ENCODE assay signal across 27 cellular contexts in the genomic region with DNA sequence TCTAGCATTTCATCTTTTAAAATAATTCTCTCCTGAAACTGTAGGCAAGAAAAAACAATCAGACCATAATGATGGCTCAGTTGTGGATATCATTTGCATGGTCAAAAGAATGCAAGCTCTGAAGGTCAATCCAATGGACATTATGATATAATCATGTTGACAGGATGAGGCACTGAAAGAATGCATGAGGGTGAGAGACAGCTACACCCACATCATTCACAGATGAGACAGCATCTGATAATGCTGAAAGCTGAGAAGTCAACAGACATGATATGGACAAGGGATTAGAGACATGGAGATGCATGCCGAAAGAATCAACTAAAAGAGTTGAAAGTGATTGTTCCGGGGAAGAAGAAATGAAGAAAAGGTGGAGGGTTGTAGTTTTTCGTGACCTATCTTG.
DNase-seq lines count a peak whose midpoint lies in the region; ATAC-seq and TF ChIP-seq lines count a peak whose summit lies in the region.
"Had no signal": no experiment of that assay in that cellular context is flagged by ENCODE, and none has a peak within 500 bp of the region (broad histone marks: within the 10 kb centered on the region; RNA-seq: fewer than 3 reads in every experiment).

No MANE protein-coding gene starts in this region.

- H3K9ac ChIP-seq in PC-3 (ENCODE audit: low read length) = no peak overlapping the region
- no peak overlapping the region for H3K9ac ChIP-seq in trophoblast cell (ENCODE audit: low read length)
- H3K9ac ChIP-seq: BLaER1 treated with 17β-estradiol and CSF1 and Interleukin-3, amounts not matched to agents 10 nM and 100 nM had no signal

- H4K12ac ChIP-seq in trophoblast cell (ENCODE audit: low read depth, low read length) = no peak overlapping the region

- no peak overlapping the region for H2BK12ac ChIP-seq in trophoblast cell (ENCODE audit: low read length)

- POLR2A ChIA-PET in PC-3 (lab: Charles Lee; ENCODE audit: unreplicated experiment) = no interaction called here

- H3K27me3 ChIP-seq in PC-3 (ENCODE audit: low read length) = no peaks in the 10 kb centered on the region
- no peaks in the 10 kb centered on the region for H3K27me3 ChIP-seq in trophoblast cell (ENCODE audit: insufficient read depth, low read length)
- H3K27me3 ChIP-seq: BLaER1 treated with 17β-estradiol and CSF1 and Interleukin-3, amounts not matched to agents 10 nM and 100 nM; right lobe of liver; transverse colon had no signal

- peak overlapping the region; percentile 33 for H3K4me3 ChIP-seq in GM12865 (ENCODE audit: low read depth, low read length)
- no peak overlapping the region for H3K4me3 ChIP-seq in PC-3 (ENCODE audit: low read length)
- no peak overlapping the region for H3K4me3 ChIP-seq in trophoblast cell (ENCODE audit: low read depth, low read length)
- H3K4me3 ChIP-seq: BLaER1 treated with 17β-estradiol and CSF1 and Interleukin-3, amounts not matched to agents 10 nM and 100 nM; right lobe of liver; transverse colon had no signal

- BruUV-seq in PC-3 (replicated peaks; lab: Mats Ljungman, UMichigan) = no TSS peak

- no peak overlapping the region for H3K23ac ChIP-seq in trophoblast cell (ENCODE audit: low read length)

- no peak overlapping the region for H2BK5ac ChIP-seq in trophoblast cell (ENCODE audit: low read depth, low read length, poor library complexity)

- intact Hi-C loops in PC-3 (cut with micrococcal nuclease) = loop anchor here (10.0 kb wide), 1 partner anchor 645 kb away; no protein-coding TSS in a partner anchor

- no peak overlapping the region for H3K14ac ChIP-seq in trophoblast cell (ENCODE audit: low read length)

- peaks cover 4% of the 10 kb centered on the region; the same call in 1 of the 2 replicates for H3K4me1 ChIP-seq in PC-3 (ENCODE audit: insufficient read depth, low read length)
- H3K4me1 ChIP-seq in trophoblast cell (ENCODE audit: control insufficient read depth in 1 of 2, insufficient read depth in 2 of 2, low read length in 2 of 2) = peaks cover 0 to 4% of the 10 kb centered on the region in 2 experiments
- H3K4me1 ChIP-seq: Caco-2, right lobe of liver, transverse colon had no signal

- peak; percentile 21 for DNase-seq in GM12865 (ENCODE audit: low read depth)
- DNase-seq in PC-3 = peak; percentile 2
- no peak for DNase-seq in epithelial cell of prostate (ENCODE audit: low read depth, low spot score)
- peak; percentile 22 to 63 for DNase-seq in trophoblast cell
- DNase-seq in Ammon's horn (ENCODE audit: low spot score) = no peak
- DNase-seq: activated CD4-positive, alpha-beta T cell treated with anti-CD3 and anti-CD28 coated beads for 1 hour; activated CD8-positive, alpha-beta T cell treated with anti-CD3 and anti-CD28 coated beads, Interleukin-2, amount 10 ng/mL, durations not matched to agents 7 days and 5 days; activated naive CD4-positive, alpha-beta T cell treated with anti-CD3 and anti-CD28 coated beads, Interleukin-2, amount 50 U/mL, for 16 hours; amniotic stem cell; Caco-2; DMS53; GDM1; immature natural killer cell; NCI-H1417 treated with DMSO at 0.1 percent for 48 hours; NCI-H2081 treated with DMSO at 0.1 percent for 48 hours; NCI-H2227 treated with DMSO at 0.1 percent for 48 hours; NCI-H69; right lobe of liver; SIG-M5; stimulated activated CD4-positive, alpha-beta T cell treated with anti-CD3 and anti-CD28 coated beads, Interleukin-12 subunit alpha, Interleukin-12 subunit beta, amount 100 ng/mL, for 4 hours; stimulated activated CD4-positive, alpha-beta T cell treated with anti-CD3 and anti-CD28 coated beads, Interleukin-2, amount 100 ng/mL, for 48 hours; transverse colon had no signal

- CTCF ChIA-PET in PC-3 (lab: Charles Lee) = no interaction called here

- H2AK5ac ChIP-seq in trophoblast cell (ENCODE audit: low read length) = no peak overlapping the region

- no peak for TF ChIP-seq CTCF in GM12865 (IDR thresholded peaks at IDR 0.05; ENCODE audit: insufficient read depth, low read depth, low read length, missing control alignments)
- TF ChIP-seq CTCF in PC-3 (conservative IDR thresholded peaks at IDR 0.05; ENCODE audit: low read depth, low read length) = no peak

- no peak overlapping the region for H3K4ac ChIP-seq in trophoblast cell (ENCODE audit: low read depth, low read length)

- H3K4me2 ChIP-seq in PC-3 (ENCODE audit: low read length) (no peak overlapping the region), trophoblast cell (ENCODE audit: low read length) (no peak overlapping the region)

- no peak for ATAC-seq in PC-3
- no peak for ATAC-seq in HG03520 (IDR thresholded peaks at IDR 0.05; ENCODE audit: unreplicated experiment)
- ATAC-seq in GM21723 (IDR thresholded peaks at IDR 0.05; ENCODE audit: unreplicated experiment) = no peak
- ATAC-seq in HG03457 (IDR thresholded peaks at IDR 0.05; ENCODE audit: unreplicated experiment) = no peak
- ATAC-seq: activated CD8-positive, alpha-beta T cell treated with anti-CD3 and anti-CD28 coated beads, Interleukin-2, amount 10 ng/mL, durations not matched to agents 7 days and 5 days; Panc1 had no signal

- H3K9me3 ChIP-seq in PC-3 (ENCODE audit: low read length) = no peaks in the 10 kb centered on the region
- H3K9me3 ChIP-seq in trophoblast cell (ENCODE audit: insufficient read depth, low read depth, low read length) = peaks cover 9% of the 10 kb centered on the region
- H3K9me3 ChIP-seq: right lobe of liver, transverse colon had no signal

- H3K27ac ChIP-seq in PC-3 (ENCODE audit: low read length) (no peak overlapping the region), epithelial cell of prostate (peak overlapping the region; percentile 48), trophoblast cell (ENCODE audit: low read depth, low read length) (no peak overlapping the region)
- H3K27ac ChIP-seq: right lobe of liver, transverse colon had no signal

- H3K36me3 ChIP-seq in PC-3 (ENCODE audit: low read depth, low read length) (no peaks in the 10 kb centered on the region), trophoblast cell (ENCODE audit: control insufficient read depth in 1 of 2, insufficient read depth in 2 of 2, low read length in 2 of 2) (no peaks in the 10 kb centered on the region)
- H3K36me3 ChIP-seq: BLaER1 treated with 17β-estradiol and CSF1 and Interleukin-3, amounts not matched to agents 10 nM and 100 nM; right lobe of liver; transverse colon had no signal

- no peaks in the 10 kb centered on the region for H3F3A ChIP-seq in PC-3 (ENCODE audit: low read length, unreplicated experiment)

- H3K9me2 ChIP-seq in PC-3 (replicated peaks; ENCODE audit: low read length) = no peaks in the 10 kb centered on the region

- H3K79me2 ChIP-seq in PC-3 (ENCODE audit: low read length) (no peaks in the 10 kb centered on the region), trophoblast cell (ENCODE audit: control insufficient read depth, insufficient read depth, low read length, poor library complexity) (no peaks in the 10 kb centered on the region)

- no peak overlapping the region for H2BK120ac ChIP-seq in trophoblast cell (ENCODE audit: insufficient read depth, low read length, poor library complexity)

- H3K18ac ChIP-seq in trophoblast cell (ENCODE audit: low read length) = no peak overlapping the region

- H4K8ac ChIP-seq in trophoblast cell (ENCODE audit: low read depth, low read length) = no peak overlapping the region

- H4K91ac ChIP-seq in trophoblast cell (ENCODE audit: low read depth, low read length) = no peak overlapping the region

- no peaks in the 10 kb centered on the region for H3K79me1 ChIP-seq in trophoblast cell (ENCODE audit: low read length)

- H2AFZ ChIP-seq in PC-3 (ENCODE audit: low read length) (no peak overlapping the region), trophoblast cell (ENCODE audit: insufficient read depth, low read length, poor library complexity) (no peak overlapping the region)

- H4K20me1 ChIP-seq in PC-3 (ENCODE audit: low read length) = no peaks in the 10 kb centered on the region
- H4K20me1 ChIP-seq: BLaER1 treated with 17β-estradiol and CSF1 and Interleukin-3, amounts not matched to agents 10 nM and 100 nM had no signal

- WGBS in trophoblast cell (ENCODE audit: extremely low coverage, insufficient coverage, insufficient read length) = 100% methylated on average over 2 of the region's 3 CpGs

Comparison
In these comparisons a context has a peak if more than half of its experiments do, and no peak if none do; other contexts are left out.
1. DNase-seq: peak in GM12865 (single experiment), PC-3 (single experiment) and trophoblast cell (2 of 2); none in epithelial cell of prostate (single experiment) and Ammon's horn (single experiment).